In genomic region chr2:69205491-69205890, GRCh38 we compare ENCODE assay signal across 28 cellular contexts.
"Had no signal": no experiment of that assay in that cellular context is flagged by ENCODE, and none has a peak within 500 bp of the region (broad histone marks: within the 10 kb centered on the region; RNA-seq: fewer than 3 reads in every experiment).

No MANE protein-coding gene starts in this region.

- DNase-seq: activated CD4-positive, alpha-beta T cell treated with anti-CD3 and anti-CD28 coated beads for 1 hour; activated CD4-positive, alpha-beta T cell treated with anti-CD3 and anti-CD28 coated beads, Interleukin-2, amount 10 ng/mL, durations not matched to agents 24 days and 14 days; activated CD4-positive, alpha-beta T cell treated with anti-CD3 and anti-CD28 coated beads, Interleukin-2, amount 50 U/mL, for 48 hours; activated CD8-positive, alpha-beta memory T cell treated with anti-CD3 and anti-CD28 coated beads, Interleukin-2, amount 10 ng/mL, durations not matched to agents 7 days and 5 days; activated effector memory CD4-positive, alpha-beta T cell treated with Interleukin-2 at 50 U/mL for 16 hours; activated naive CD4-positive, alpha-beta T cell; activated naive CD8-positive, alpha-beta T cell treated with anti-CD3 and anti-CD28 coated beads, Interleukin-2, amount 50 U/mL, for 24 hours; activated T-cell treated with anti-CD3 and anti-CD28 coated beads, Interleukin-2, amount 50 U/mL, for 24 hours; amygdala; MM.1S; NCI-H1105; NCI-H1436; NCI-H1694 treated with DMSO at 0.1 percent for 48 hours; NCI-H2029 treated with DMSO at 0.1 percent for 48 hours; NCI-H345; NCI-H510A; NCI-H526 treated with DMSO at 0.1 percent for 48 hours; NCI-H82; RPMI8226; SK-N-SH had no signal

- H3K9me3 ChIP-seq: SK-N-SH had no signal

- FAIRE-seq: astrocyte had no signal

- H3K36me3 Mint-ChIP-seq: activated CD8-positive, alpha-beta memory T cell treated with anti-CD3 and anti-CD28 coated beads, Interleukin-2, amount 10 ng/mL, durations not matched to agents 7 days and 5 days; activated naive CD4-positive, alpha-beta T cell treated with anti-CD3 and anti-CD28 coated beads, Interleukin-2, amount 50 U/mL, for 72 hours had no signal

- H3K4me3 Mint-ChIP-seq: activated CD4-positive, alpha-beta T cell treated with anti-CD3 and anti-CD28 coated beads, Interleukin-2, amount 10 ng/mL, durations not matched to agents 24 days and 14 days; activated CD8-positive, alpha-beta memory T cell treated with anti-CD3 and anti-CD28 coated beads, Interleukin-2, amount 10 ng/mL, durations not matched to agents 7 days and 5 days; activated naive CD8-positive, alpha-beta T cell treated with anti-CD3 and anti-CD28 coated beads, Interleukin-2, amount 50 U/mL, for 24 hours; activated T-cell treated with anti-CD3 and anti-CD28 coated beads, Interleukin-2, amount 50 U/mL, for 24 hours; activated T-helper 1 cell treated with anti-CD3 and anti-CD28 coated beads, Interleukin-12 subunit alpha, Interleukin-12 subunit beta, Interleukin-2, Interleukin-4 antibody, amounts not matched to agents 30 ng/mL and 10 ng/mL and 1 ng/mL, durations not matched to agents 14 hours and 24 hours and 36 hours; brain; T-helper 2 cell treated with Interferon-gamma antibody and Interleukin-4, amounts not matched to agents 5 μg/mL and 100 μg/mL, for 36 hours; WTC11 had no signal

- H3K27me3 Mint-ChIP-seq: brain had no signal

- H3K9ac ChIP-seq: SK-N-SH had no signal

- H3K27ac Mint-ChIP-seq: activated CD4-positive, alpha-beta T cell treated with anti-CD3 and anti-CD28 coated beads, Interleukin-2, amount 10 ng/mL, durations not matched to agents 24 days and 14 days; activated CD8-positive, alpha-beta memory T cell treated with anti-CD3 and anti-CD28 coated beads, Interleukin-2, amount 10 ng/mL, durations not matched to agents 7 days and 5 days; activated naive CD4-positive, alpha-beta T cell treated with anti-CD3 and anti-CD28 coated beads, Interleukin-2, amount 50 U/mL, for 72 hours; activated naive CD8-positive, alpha-beta T cell treated with anti-CD3 and anti-CD28 coated beads, Interleukin-2, amount 50 U/mL, for 24 hours; activated T-cell treated with anti-CD3 and anti-CD28 coated beads, Interleukin-2, amount 50 U/mL, for 24 hours; activated T-helper 1 cell treated with anti-CD3 and anti-CD28 coated beads, Interleukin-12 subunit alpha, Interleukin-12 subunit beta, Interleukin-2, Interleukin-4 antibody, amounts not matched to agents 30 ng/mL and 10 ng/mL and 1 ng/mL, durations not matched to agents 14 hours and 24 hours and 36 hours; T-helper 2 cell treated with Interferon-gamma antibody and Interleukin-4, amounts not matched to agents 5 μg/mL and 100 μg/mL, for 36 hours; WTC11 had no signal

- ATAC-seq: activated CD8-positive, alpha-beta memory T cell treated with anti-CD3 and anti-CD28 coated beads, Interleukin-2, amount 10 ng/mL, durations not matched to agents 7 days and 5 days; activated naive CD4-positive, alpha-beta T cell treated with anti-CD3 and anti-CD28 coated beads, Interleukin-2, amount 50 U/mL, for 72 hours; activated naive CD8-positive, alpha-beta T cell treated with anti-CD3 and anti-CD28 coated beads, Interleukin-2, amount 50 U/mL, for 24 hours; Panc1; Right ventricle myocardium inferior; WTC11 had no signal

- H3K9me3 Mint-ChIP-seq: activated CD4-positive, alpha-beta T cell treated with anti-CD3 and anti-CD28 coated beads, Interleukin-2, amount 10 ng/mL, durations not matched to agents 24 days and 14 days; activated naive CD4-positive, alpha-beta T cell treated with anti-CD3 and anti-CD28 coated beads, Interleukin-2, amount 50 U/mL, for 72 hours; activated naive CD8-positive, alpha-beta T cell treated with anti-CD3 and anti-CD28 coated beads, Interleukin-2, amount 50 U/mL, for 24 hours; activated T-cell treated with anti-CD3 and anti-CD28 coated beads, Interleukin-2, amount 50 U/mL, for 24 hours; activated T-helper 1 cell treated with anti-CD3 and anti-CD28 coated beads, Interleukin-12 subunit alpha, Interleukin-12 subunit beta, Interleukin-2, Interleukin-4 antibody, amounts not matched to agents 30 ng/mL and 10 ng/mL and 1 ng/mL, durations not matched to agents 14 hours and 24 hours and 36 hours; T-helper 2 cell treated with Interferon-gamma antibody and Interleukin-4, amounts not matched to agents 5 μg/mL and 100 μg/mL, for 36 hours had no signal

- H3K4me2 ChIP-seq: SK-N-SH had no signal

- H3K4me1 Mint-ChIP-seq: activated CD4-positive, alpha-beta T cell treated with anti-CD3 and anti-CD28 coated beads, Interleukin-2, amount 10 ng/mL, durations not matched to agents 24 days and 14 days; activated CD8-positive, alpha-beta memory T cell treated with anti-CD3 and anti-CD28 coated beads, Interleukin-2, amount 10 ng/mL, durations not matched to agents 7 days and 5 days; activated naive CD8-positive, alpha-beta T cell treated with anti-CD3 and anti-CD28 coated beads, Interleukin-2, amount 50 U/mL, for 24 hours had no signal
